Comparison of ENCODE assay signal across 8 cellular contexts in the genomic region with DNA sequence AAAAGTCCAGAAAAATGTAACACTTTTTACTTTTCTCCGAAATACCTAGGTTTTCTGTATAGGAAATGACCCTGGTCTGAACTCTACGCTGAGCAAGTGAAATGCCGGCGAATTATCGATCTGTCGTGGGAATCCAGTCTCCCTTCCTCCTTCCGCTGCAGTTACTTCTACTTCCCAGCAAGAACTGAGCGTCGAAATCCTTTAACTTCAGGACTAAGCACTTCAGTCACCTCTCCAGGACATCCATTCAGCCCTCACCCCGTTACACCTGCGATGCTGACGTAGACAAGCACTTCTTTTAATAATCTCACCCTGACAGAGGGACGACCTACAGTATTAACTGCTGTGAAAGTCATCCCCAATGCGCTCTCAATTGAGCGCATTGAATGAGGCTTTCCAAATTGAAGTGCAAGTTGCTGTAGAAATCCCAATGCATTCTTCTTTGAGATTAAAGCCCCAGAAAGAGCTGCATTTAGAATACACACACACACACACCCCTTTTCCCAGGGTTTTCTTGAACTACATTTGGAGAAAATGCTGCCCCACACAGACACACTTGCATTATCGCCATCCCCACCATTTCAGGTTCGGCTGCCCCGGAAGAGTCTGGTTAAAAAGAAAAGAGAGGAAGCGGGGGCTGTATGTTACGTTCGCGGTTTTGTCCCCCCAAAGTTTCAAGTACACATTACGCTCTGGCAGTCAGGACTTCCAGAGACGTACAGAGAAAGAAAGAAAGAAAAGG. TPM values are rescaled to one million over a fixed set of nuclear protein-coding genes. Genes with fewer than 3 reads are reported as not detected.
DNase-seq lines count a peak whose midpoint lies in the region; ATAC-seq and TF ChIP-seq lines count a peak whose summit lies in the region.

No MANE protein-coding gene starts in this region.

- POLR2A ChIA-PET in GM10248 (lab: Yijun Ruan, JAX): no interaction called here

- peak; percentile 32 for ATAC-seq in GM21526 (IDR thresholded peaks at IDR 0.05; ENCODE audit: low FRiP score, unreplicated experiment)
- ATAC-seq in left lobe of liver: peak; percentile 22

- DNase-seq in GM10248 (ENCODE audit: extremely low spot score) (peak; percentile 50), SIG-M5 (lab: John Stamatoyannopoulos, UW) (peak; percentile 18), mammary epithelial cell (peak; percentile 39), left lobe of liver (ENCODE audit: low spot score) (no peak), occipital lobe (lab: John Stamatoyannopoulos, UW) (no peak)

- BruUV-seq in mammary epithelial cell (replicated peaks; lab: Mats Ljungman, UMichigan): no TSS peak

- H3K9ac ChIP-seq in HUES64 (ENCODE audit: low read depth, low read length): peak overlapping the region; percentile 94
- H3K9ac ChIP-seq in mammary epithelial cell (ENCODE audit: insufficient read depth, low read length): peak overlapping the region; percentile 77
- H3K9ac ChIP-seq in stomach smooth muscle (ENCODE audit: low read length in 2 of 2): peak overlapping the region; percentile 74 to 79

- CTCF ChIA-PET in GM10248 (lab: Yijun Ruan, JAX): interaction anchor here (1.6 kb wide), 1 partner anchor 15 kb away, joined by 7 read pairs; no protein-coding TSS in a partner anchor
- CTCF ChIA-PET in mammary epithelial cell (lab: Charles Lee; ENCODE audit: low non-redundant PET): no interaction called here

- intact Hi-C loops in mammary epithelial cell (cut with micrococcal nuclease): loop anchor here (1.0 to 10.0 kb wide), 5 partner anchors 81 to 194 kb away; a partner anchor contains a TSS

- H3K9me3 ChIP-seq in HUES64 (ENCODE audit: insufficient read depth, low read depth, low read length) (no peaks in the 10 kb centered on the region), mammary epithelial cell (replicated peaks; ENCODE audit: insufficient read depth, low read length) (no peaks in the 10 kb centered on the region), stomach smooth muscle (ENCODE audit: control insufficient read depth in 2 of 2, low read length in 2 of 2) (no peaks in the 10 kb centered on the region)

- peak overlapping the region; percentile 88 for H3K4me2 ChIP-seq in mammary epithelial cell (ENCODE audit: insufficient read depth, low read depth, low read length)

- H3K4me1 ChIP-seq in HUES64 (ENCODE audit: insufficient read depth, low read length) (peaks cover 35% of the 10 kb centered on the region), mammary epithelial cell (ENCODE audit: insufficient read depth, low read length) (peaks cover 11% of the 10 kb centered on the region), stomach smooth muscle (ENCODE audit: control insufficient read depth, insufficient read depth, low read length) (peaks cover 8% of the 10 kb centered on the region)

- peaks cover 2% of the 10 kb centered on the region for H4K20me1 ChIP-seq in mammary epithelial cell (ENCODE audit: insufficient read depth, low read length)

- dilution Hi-C loops in mammary epithelial cell (cut with HindIII; ENCODE audit: low sequenced_read_pairs): no loop called here

- H3K4me3 ChIP-seq in HUES64 (ENCODE audit: low read length) (peak overlapping the region; percentile 84), mammary epithelial cell (replicated peaks in 1 of 3; ENCODE audit: insufficient read depth in 1 of 3, low read depth in 2 of 3, low read length in 3 of 3) (peak overlapping the region; percentile 90 to 97 (median 93)), stomach smooth muscle (ENCODE audit: low read length in 2 of 2) (peak overlapping the region; percentile 84 to 85)

- in situ Hi-C loops in mammary epithelial cell (cut with MboI; ENCODE audit: low sequenced_read_pairs in 2 of 2): loop anchor here in 1 of 2 donors (25.0 kb wide), 1 partner anchor 199 kb away; no protein-coding TSS in a partner anchor

- no peak for TF ChIP-seq CTCF in GM10248 (IDR thresholded peaks at IDR 0.05; ENCODE audit: control extremely low read depth, extremely low read depth, low read depth, missing control alignments)
- no peak for TF ChIP-seq CTCF in mammary epithelial cell (conservative IDR thresholded peaks at IDR 0.05 in 1 of 2, IDR thresholded peaks at IDR 0.05 in 1 of 2; ENCODE audit: extremely low read depth in 1 of 2, insufficient read depth in 1 of 2, low read depth in 1 of 2, low read length in 2 of 2)

- H3K27ac ChIP-seq in HUES64 (ENCODE audit: low read depth, low read length): peak overlapping the region; percentile 89; the same call in 1 of the 2 replicates
- H3K27ac ChIP-seq in mammary epithelial cell (ENCODE audit: insufficient read depth, low read depth, low read length): peak overlapping the region; percentile 82
- peak overlapping the region; percentile 73 for H3K27ac ChIP-seq in stomach smooth muscle (ENCODE audit: low read length)

- under 1% methylated on average over 22 of the region's 24 CpGs for WGBS in HUES64
- WGBS in mammary epithelial cell (ENCODE audit: low coverage, missing lambda C conversion rate): under 1% methylated on average over 23 of the region's 24 CpGs

- peak overlapping the region; percentile 100 for H2AFZ ChIP-seq in mammary epithelial cell (ENCODE audit: low read depth, low read length)

- H3K36me3 ChIP-seq in HUES64 (ENCODE audit: insufficient read depth, low read length) (no peaks in the 10 kb centered on the region), mammary epithelial cell (ENCODE audit: insufficient read depth, low read length) (no peaks in the 10 kb centered on the region), stomach smooth muscle (ENCODE audit: control insufficient read depth in 2 of 2, insufficient read depth in 2 of 2, low read length in 2 of 2) (no peaks in the 10 kb centered on the region)

- no peaks in the 10 kb centered on the region for H3K27me3 ChIP-seq in HUES64 (ENCODE audit: insufficient read depth, low read length)
- no peaks in the 10 kb centered on the region for H3K27me3 ChIP-seq in mammary epithelial cell (ENCODE audit: insufficient read depth, low read length)
- H3K27me3 ChIP-seq in stomach smooth muscle (ENCODE audit: control insufficient read depth in 1 of 2, insufficient read depth in 2 of 2, low read length in 2 of 2): no peaks in the 10 kb centered on the region

- peaks cover 58% of the 10 kb centered on the region for H3K79me2 ChIP-seq in mammary epithelial cell (ENCODE audit: insufficient read depth, low read length)

RNA-seq across cellular contexts. Expression of a gene that starts 1.2 kb away (rescaled TPM):
- polyA plus RNA-seq in HUES64 (2013, experiment 1 of 2): 106 TPM
- 130 TPM for polyA plus RNA-seq in HUES64 (2013, experiment 2 of 2)
- 10 to 100 TPM; 46.3 to 72.4 TPM for total RNA-seq in mammary epithelial cell
- polyA plus RNA-seq in mammary epithelial cell: 19.2 TPM
- polyA minus RNA-seq in mammary epithelial cell: 42.4 TPM
- total RNA-seq in left lobe of liver: 24.5 TPM
- 433 TPM for total RNA-seq in occipital lobe

Comparison
In these comparisons a context has a peak if more than half of its experiments do, and no peak if none do; other contexts are left out.
1. DNase-seq: peak in GM10248 (single experiment), SIG-M5 (single experiment) and mammary epithelial cell (single experiment); none in left lobe of liver (single experiment) and occipital lobe (single experiment).
2. Peak in every context shown above with its lines, with median percentiles within 50 percentile points of each other: H3K27ac ChIP-seq, H3K4me3 ChIP-seq and H3K9ac ChIP-seq.